20 cellular contexts compared by ENCODE assay signal in genomic region chr10:132806126-132807061, GRCh38. TPM values are rescaled to one million over a fixed set of nuclear protein-coding genes. Genes with fewer than 3 reads are reported as not detected.
DNase-seq lines count a peak whose midpoint lies in the region; ATAC-seq, FAIRE-seq and TF ChIP-seq lines count a peak whose summit lies in the region.
"Had no signal": no experiment of that assay in that cellular context is flagged by ENCODE, and none has a peak within 500 bp of the region (broad histone marks: within the 10 kb centered on the region; RNA-seq: fewer than 3 reads in every experiment).

No MANE protein-coding gene starts in this region.

- peaks cover 6% of the 10 kb centered on the region for H3K9me3 ChIP-seq in left ventricle myocardium inferior (replicated peaks)
- peaks cover 0 to 5% of the 10 kb centered on the region in 2 donors for H3K9me3 ChIP-seq in right atrium auricular region
- H3K9me3 ChIP-seq in H1 (ENCODE audit: insufficient read depth in 2 of 2, low read depth in 1 of 2, low read length in 1 of 2): peaks cover 7% of the 10 kb centered on the region in 2 experiments; a peak in 3 of 4 replicates
- H3K9me3 ChIP-seq in esophagus squamous epithelium: peaks cover 0 to 5% (median 3%) of the 10 kb centered on the region in 3 donors

- H4K20me1 ChIP-seq in H1 (replicated peaks in 1 of 2; ENCODE audit: control insufficient read depth in 1 of 2, insufficient read depth in 2 of 2, low read length in 2 of 2): no peaks in the 10 kb centered on the region

- H3K4me3 Mint-ChIP-seq in T-cell: no peak overlapping the region

- H3K9me3 Mint-ChIP-seq in T-cell: peaks cover 0 to 2% (median 0%) of the 10 kb centered on the region in 3 donors

- no peak for TF ChIP-seq RAD21 in H1 (IDR thresholded peaks at IDR 0.05 in 1 of 2, conservative IDR thresholded peaks at IDR 0.05 in 1 of 2; ENCODE audit: low read depth in 2 of 2, low read length in 2 of 2)

- no peaks in the 10 kb centered on the region for H3K4me1 ChIP-seq in left ventricle myocardium inferior
- no peaks in the 10 kb centered on the region for H3K4me1 ChIP-seq in right atrium auricular region
- peaks cover 0 to 3% (median 0%) of the 10 kb centered on the region in 4 experiments; a peak in 2 of 7 replicates for H3K4me1 ChIP-seq in H1 (replicated peaks in 1 of 4; ENCODE audit: control insufficient read depth in 3 of 4, insufficient read depth in 4 of 4, low read length in 3 of 4)
- H3K4me1 ChIP-seq in esophagus squamous epithelium: no peaks in the 10 kb centered on the region

- intact Hi-C loops in left ventricle myocardium inferior (cut with micrococcal nuclease) (no loop called here), posterior vena cava (cut with DNase I) (loop anchor here in 1 of 2 donors (5.0 kb wide), 1 partner anchor 544 kb away; no protein-coding TSS in a partner anchor), esophagus squamous epithelium (cut with DNase I) (no loop called here)

- no peak overlapping the region for H2AFZ ChIP-seq in H1 (ENCODE audit: low read length)

- CTCF ChIA-PET in H1 (lab: Charles Lee; ENCODE audit: partially characterized antibody): interaction anchor here (0.6 to 1.4 kb wide), 6 partner anchors 13 to 635 kb away, joined by 3 to 4 read pairs (median 4); no protein-coding TSS in a partner anchor
- CTCF ChIA-PET in T-cell (lab: Charles Lee): no interaction called here
- CTCF ChIA-PET in RWPE1 (lab: Yijun Ruan, JAX): interaction anchor here (0.6 to 1.5 kb wide), 3 partner anchors 28 to 152 kb away, joined by 3 to 7 read pairs (median 6); no protein-coding TSS in a partner anchor

- H2AK5ac ChIP-seq in H1 (ENCODE audit: low read depth, low read length): no peak overlapping the region

- no peak overlapping the region for H4K91ac ChIP-seq in H1 (replicated peaks; ENCODE audit: insufficient read length, low read length)

- H3K27me3 ChIP-seq in left ventricle myocardium inferior (ENCODE audit: low read depth) (peaks cover 76% of the 10 kb centered on the region), right atrium auricular region (no peaks in the 10 kb centered on the region), H1 (replicated peaks in 1 of 4; ENCODE audit: control insufficient read depth in 3 of 4, extremely low read depth in 1 of 4, insufficient read depth in 3 of 4, low read length in 3 of 4) (no peaks in the 10 kb centered on the region), esophagus squamous epithelium (peaks cover 0 to 50% (median 0%) of the 10 kb centered on the region in 4 donors)

- ATAC-seq in T-cell (replicated peaks in 1 of 4): no peak
- ATAC-seq: K562 had no signal

- TF ChIP-seq EP300 in H1 (IDR thresholded peaks at IDR 0.05; ENCODE audit: borderline replicate concordance in 1 of 2, low read depth in 2 of 2, low read length in 2 of 2): no peak

- peak overlapping the region; percentile 4; the same call in 1 of the 2 replicates for H4K8ac ChIP-seq in H1 (ENCODE audit: extremely low read depth, insufficient read depth, low read length)

- H3K79me1 ChIP-seq in H1 (ENCODE audit: low read depth, low read length): no peaks in the 10 kb centered on the region

- H2BK120ac ChIP-seq in H1 (replicated peaks; ENCODE audit: low read depth, low read length): no peak overlapping the region

- 89% methylated on average over 34 of the region's 35 CpGs; no CpG with 5 or more reads in 1 of the 2 experiments for WGBS in H1 (ENCODE audit: extremely low coverage in 1 of 2, insufficient coverage in 1 of 2, insufficient read length in 1 of 2, insufficient replicate concordance in 2 of 2, low coverage in 1 of 2, low lambda C conversion rate in 2 of 2, missing lambda C conversion rate in 1 of 2), 2 experiments
- 63 to 69% methylated on average over 20 to 25 of the region's 35 CpGs for WGBS in esophagus squamous epithelium, 2 donors

- no peak overlapping the region for H3K4ac ChIP-seq in H1 (replicated peaks; ENCODE audit: insufficient read length, low read depth, low read length)

- no peak overlapping the region for H3K4me3 ChIP-seq in left ventricle myocardium inferior
- H3K4me3 ChIP-seq in right atrium auricular region: no peak overlapping the region
- no peak overlapping the region for H3K4me3 ChIP-seq in H1 (ENCODE audit: extremely low read depth in 1 of 4, insufficient read depth in 2 of 4, low read depth in 3 of 4, low read length in 4 of 4)
- H3K4me3 ChIP-seq in esophagus squamous epithelium: no peak overlapping the region
- H3K4me3 ChIP-seq: K562 had no signal

- H3K4me2 ChIP-seq in H1 (ENCODE audit: insufficient read depth in 1 of 2, low read depth in 2 of 2, low read length in 2 of 2): no peak overlapping the region

- no peak overlapping the region for H4K5ac ChIP-seq in H1 (ENCODE audit: insufficient read length, low read depth, low read length)

- H3K36me3 Mint-ChIP-seq in T-cell: no peaks in the 10 kb centered on the region

- peak; percentile 9 for DNase-seq in left ventricle myocardium inferior
- DNase-seq in right atrium auricular region (ENCODE audit: low spot score): no peak
- DNase-seq in H1 (ENCODE audit: low read depth in 1 of 2, low spot score in 2 of 2): no peak
- peak; percentile 78 for DNase-seq in posterior vena cava (ENCODE audit: low spot score)
- no peak for DNase-seq in esophagus squamous epithelium (lab: John Stamatoyannopoulos, UW)
- no peak for DNase-seq in T-cell
- no peak for DNase-seq in RWPE1 (ENCODE audit: low spot score)
- DNase-seq: DMS79, GOT3, NCI-H1092 treated with DMSO at 0.1 percent for 48 hours, NCI-H146, NCI-H2081, SIG-M5 had no signal

- H3K27ac Mint-ChIP-seq in T-cell: no peak overlapping the region

- no peak overlapping the region for H3K18ac ChIP-seq in H1 (ENCODE audit: extremely low read depth, low read length)

- H3K27me3 Mint-ChIP-seq in T-cell: peaks cover 0 to 3% of the 10 kb centered on the region in 2 donors

- POLR2A ChIA-PET in H1 (lab: Charles Lee; ENCODE audit: partially characterized antibody) (interaction anchor here (0.7 to 1.5 kb wide), 2 partner anchors 10 to 117 kb away, joined by 3 read pairs; no protein-coding TSS in a partner anchor), T-cell (lab: Charles Lee) (no interaction called here), RWPE1 (lab: Yijun Ruan, JAX; ENCODE audit: low non-redundant PET) (no interaction called here)

- no peak overlapping the region for H2BK5ac ChIP-seq in H1 (ENCODE audit: low read depth, low read length)

- H2BK12ac ChIP-seq in H1 (ENCODE audit: low read depth, low read length): no peak overlapping the region

- no peak overlapping the region for H3K14ac ChIP-seq in H1 (ENCODE audit: insufficient read length)

- H3K36me3 ChIP-seq in left ventricle myocardium inferior (no peaks in the 10 kb centered on the region), right atrium auricular region (no peaks in the 10 kb centered on the region), H1 (ENCODE audit: control insufficient read depth in 2 of 4, insufficient read depth in 4 of 4, low read length in 3 of 4) (no peaks in the 10 kb centered on the region), esophagus squamous epithelium (no peaks in the 10 kb centered on the region)

- no peaks in the 10 kb centered on the region for H3K79me2 ChIP-seq in H1 (ENCODE audit: control insufficient read depth in 1 of 2, insufficient read depth in 2 of 2, low read length in 2 of 2)

- H3K27ac ChIP-seq in left ventricle myocardium inferior (replicated peaks): no peak overlapping the region
- no peak overlapping the region for H3K27ac ChIP-seq in right atrium auricular region
- no peak overlapping the region for H3K27ac ChIP-seq in H1 (ENCODE audit: low read depth, low read length)
- no peak overlapping the region for H3K27ac ChIP-seq in esophagus squamous epithelium
- no peak overlapping the region for H3K27ac ChIP-seq in RWPE1
- H3K27ac ChIP-seq: C4-2B had no signal

- no peak overlapping the region for H3K9ac ChIP-seq in H1 (replicated peaks in 1 of 4; ENCODE audit: extremely low read depth in 1 of 4, low read depth in 3 of 4, low read length in 3 of 4)

- no peak for TF ChIP-seq POLR2A in H1 (IDR thresholded peaks at IDR 0.05; ENCODE audit: control extremely low read depth in 1 of 2, low read depth in 2 of 2, low read length in 2 of 2)
- no peak for TF ChIP-seq POLR2A in esophagus squamous epithelium (IDR thresholded peaks at IDR 0.05)

- no peak overlapping the region for H2BK15ac ChIP-seq in H1 (ENCODE audit: low read length)

- no peak overlapping the region for H3K23ac ChIP-seq in H1 (ENCODE audit: insufficient read length)

- H3K23me2 ChIP-seq in H1 (ENCODE audit: low read depth, low read length): no peaks in the 10 kb centered on the region

- no peak for FAIRE-seq in H1 (lab: Jason Lieb, UNC)
- FAIRE-seq: GM12892, K562, RCC 7860 had no signal

- TF ChIP-seq CTCF in left ventricle myocardium inferior (IDR thresholded peaks at IDR 0.05; ENCODE audit: borderline replicate concordance) (no peak), right atrium auricular region (IDR thresholded peaks at IDR 0.05) (no peak), H1 (IDR thresholded peaks at IDR 0.05; ENCODE audit: control extremely low read depth in 1 of 3, insufficient read depth in 1 of 3, low read depth in 1 of 3, low read length in 3 of 3) (no peak), esophagus squamous epithelium (IDR thresholded peaks at IDR 0.05) (no peak), RWPE1 (conservative IDR thresholded peaks at IDR 0.05; ENCODE audit: low read depth) (no peak)

- no peaks in the 10 kb centered on the region for H3K4me1 Mint-ChIP-seq in T-cell

- H3K56ac ChIP-seq in H1 (replicated peaks; ENCODE audit: insufficient read length, low read depth, low read length): no peak overlapping the region

- H2BK20ac ChIP-seq in H1 (ENCODE audit: low read length): no peak overlapping the region

TF ChIP-seq in H1, 55 proteins besides CTCF, POLR2A, EP300 and RAD21 (continues in another document):
- TF ChIP-seq SIX5 (IDR thresholded peaks at IDR 0.05; ENCODE audit: low read depth, low read length) (no peak), BRCA1 (IDR thresholded peaks at IDR 0.05; ENCODE audit: low read depth, low read length) (no peak), TCF12 (IDR thresholded peaks at IDR 0.05; ENCODE audit: low read depth, low read length) (no peak), CHD2 (IDR thresholded peaks at IDR 0.05; ENCODE audit: low read length) (no peak), CTBP2 (IDR thresholded peaks at IDR 0.05; ENCODE audit: borderline replicate concordance, insufficient read depth, insufficient read length, low read length) (no peak)

RNA-seq across cellular contexts. Expression of gene NKX6-2, which starts 20.4 kb away (rescaled TPM):
- not detected for total RNA-seq in left ventricle myocardium inferior
- not detected for total RNA-seq in right atrium auricular region
- total RNA-seq in H1 (2021; fragmentation: NEBNext Ultra II Directional; extraction: Animal tissue kit (Norgen Biotek cat#: 25700)): not detected in 2 replicates
- polyA plus RNA-seq in H1 (2011; rRNA removed): 0.06 and 0.14 TPM in 2 replicates
- 0.09 TPM for polyA plus RNA-seq in H1 (2011; cell fraction: cytosol; rRNA removed)
- polyA plus RNA-seq in H1 (2011; cell fraction: nucleus; rRNA removed): 0.11 TPM
- polyA plus RNA-seq in H1 (2012, experiment 1 of 2): 2.4 to 6.7 TPM (median 4.4 TPM) in 4 replicates
- polyA plus RNA-seq in H1 (2012, experiment 2 of 2): 0.08 TPM
- not detected for polyA plus RNA-seq in H1 (2013, experiment 1 of 2)
- polyA plus RNA-seq in H1 (2013, experiment 2 of 2): not detected
- polyA minus RNA-seq in H1 (2011; rRNA and poly(A)+ RNA removed): not detected in 2 replicates
- polyA minus RNA-seq in H1 (2011; cell fraction: cytosol; rRNA and poly(A)+ RNA removed): not detected
- not detected for polyA minus RNA-seq in H1 (2011; cell fraction: nucleus; rRNA and poly(A)+ RNA removed)
- total RNA-seq in posterior vena cava: not detected
- total RNA-seq in esophagus squamous epithelium: under 1 TPM in 1 of 4 donors, not detected in 3; 0.57 TPM
- not detected for total RNA-seq in T-cell
- total RNA-seq: A673, K562, NCI-H460, OCI-LY7 had no signal

Comparison
In these comparisons a context has a peak if more than half of its experiments do, and no peak if none do; other contexts are left out.
1. DNase-seq: peak in left ventricle myocardium inferior (single experiment) and posterior vena cava (single experiment); none in right atrium auricular region (single experiment), H1 (0 of 2), esophagus squamous epithelium (single experiment), T-cell (0 of 34) and RWPE1 (single experiment).
2. CTCF ChIA-PET loops: an anchor here in H1 (0.6 to 1.4 kb wide) and RWPE1 (0.6 to 1.5 kb wide); none called in T-cell.